8 cellular contexts compared by ENCODE assay signal in genomic region chr11:64181506-64182411, GRCh38. TPM values are rescaled to one million over a fixed set of nuclear protein-coding genes. Genes with fewer than 3 reads are reported as not detected.
DNase-seq lines count a peak whose midpoint lies in the region; ATAC-seq and TF ChIP-seq lines count a peak whose summit lies in the region.

No MANE protein-coding gene starts in this region.

- H3K27ac ChIP-seq in BLaER1 (peak overlapping the region; percentile 81), gastroesophageal sphincter (peak overlapping the region; percentile 57 to 84 (median 82))

- DNase-seq in GOT3 (lab: John Stamatoyannopoulos, UW): peak; percentile 42
- no peak for DNase-seq in NT2/D1 (ENCODE audit: low read depth, low spot score)
- DNase-seq in activated naive CD4-positive, alpha-beta T cell treated with Interleukin-2 at 50 U/mL for 16 hours: peak; percentile 29
- DNase-seq in occipital lobe (lab: John Stamatoyannopoulos, UW): peak; percentile 91

- TF ChIP-seq POLR2A in gastroesophageal sphincter (IDR thresholded peaks at IDR 0.05): peak; percentile 48 to 64

- H4K20me1 ChIP-seq in BLaER1: no peaks in the 10 kb centered on the region

- H3K27me3 ChIP-seq in BLaER1 (no peaks in the 10 kb centered on the region), NT2/D1 (ENCODE audit: insufficient read depth, insufficient read length) (no peaks in the 10 kb centered on the region), gastroesophageal sphincter (no peaks in the 10 kb centered on the region)

- peak overlapping the region; percentile 83 for H3K4me2 ChIP-seq in BLaER1

- TF ChIP-seq EP300 in gastroesophageal sphincter (IDR thresholded peaks at IDR 0.05): no peak

- H3K9me3 ChIP-seq in BLaER1 (no peaks in the 10 kb centered on the region), NT2/D1 (ENCODE audit: insufficient read depth, low read length) (peaks cover 13% of the 10 kb centered on the region; the same call in 1 of the 2 replicates), gastroesophageal sphincter (no peaks in the 10 kb centered on the region)

- H3K4me1 ChIP-seq in BLaER1: peaks cover 57% of the 10 kb centered on the region
- H3K4me1 ChIP-seq in NT2/D1 (ENCODE audit: insufficient read depth, insufficient read length): peaks cover 12% of the 10 kb centered on the region
- peaks cover 2 to 53% (median 28%) of the 10 kb centered on the region in 3 donors for H3K4me1 ChIP-seq in gastroesophageal sphincter

- TF ChIP-seq CTCF in gastroesophageal sphincter (IDR thresholded peaks at IDR 0.05): no peak

- H3K36me3 ChIP-seq in BLaER1 (peaks cover 13% of the 10 kb centered on the region), NT2/D1 (ENCODE audit: insufficient read depth, insufficient read length, low read length) (peaks cover 19% of the 10 kb centered on the region), gastroesophageal sphincter (no peaks in the 10 kb centered on the region)

- peak overlapping the region; percentile 39 for H3K4me3 ChIP-seq in BLaER1
- H3K4me3 ChIP-seq in NT2/D1 (ENCODE audit: insufficient read length, low read depth): no peak overlapping the region
- peak overlapping the region in 1 of 2 donors; percentile 16 for H3K4me3 ChIP-seq in gastroesophageal sphincter

- 48 to 57% methylated on average over 5 to 8 of the region's 17 CpGs for WGBS in gastroesophageal sphincter (ENCODE audit: low coverage in 1 of 2), 2 donors

- peak; percentile 61 for ATAC-seq in gastroesophageal sphincter
- no peak for ATAC-seq in HG02759 (IDR thresholded peaks at IDR 0.05; ENCODE audit: unreplicated experiment)
- no peak for ATAC-seq in GM21447 (IDR thresholded peaks at IDR 0.05; ENCODE audit: unreplicated experiment)

- H3K9ac ChIP-seq in BLaER1 (peak overlapping the region; percentile 78), NT2/D1 (ENCODE audit: insufficient read length, low read depth) (peak overlapping the region; percentile 1)

RNA-seq across cellular contexts. Expression of gene STIP1, which starts 4.2 kb away (rescaled TPM):
- total RNA-seq in gastroesophageal sphincter: 100 to 1,000 TPM in 1 of 4 donors, 10 to 100 TPM in 3; 88.6 to 134 (median 94.0) TPM
- total RNA-seq in occipital lobe: 69.4 TPM

RNA-seq across cellular contexts. Expression of gene MACROD1, which starts 15.8 kb away (rescaled TPM):
- total RNA-seq in gastroesophageal sphincter: 10 to 100 TPM; 26.9 to 56.2 (median 30.4) TPM
- total RNA-seq in occipital lobe: 16.2 TPM

RNA-seq across cellular contexts. Expression of gene FERMT3, which starts 24.8 kb away (rescaled TPM):
- total RNA-seq in gastroesophageal sphincter: 10 to 100 TPM; 14.5 to 28.5 (median 17.0) TPM
- 1.6 TPM for total RNA-seq in occipital lobe

RNA-seq across cellular contexts. Expression of gene TRPT1, which starts 44.2 kb away (rescaled TPM):
- total RNA-seq in gastroesophageal sphincter (10 to 100 TPM; 41.4 to 59.9 (median 50.3) TPM), occipital lobe (7.3 TPM)

RNA-seq across cellular contexts. Expression of gene NUDT22, which starts 44.3 kb away (rescaled TPM):
- 10 to 100 TPM; 36.8 to 53.7 (median 45.8) TPM for total RNA-seq in gastroesophageal sphincter
- 11.2 TPM for total RNA-seq in occipital lobe
